ENCODE assay signal across 8 cellular contexts in genomic region chr12:112381421-112381897, GRCh38. TPM values are rescaled to one million over a fixed set of nuclear protein-coding genes. Genes with fewer than 3 reads are reported as not detected.
DNase-seq lines count a peak whose midpoint lies in the region; ATAC-seq and TF ChIP-seq lines count a peak whose summit lies in the region.

No MANE protein-coding gene starts in this region.

- ATAC-seq in activated T-cell treated with anti-CD3 and anti-CD28 coated beads, Interleukin-2, amount 50 U/mL, for 4 hours: peak; percentile 46 to 49

- no peaks in the 10 kb centered on the region for H3K36me3 Mint-ChIP-seq in activated T-cell treated with anti-CD3 and anti-CD28 coated beads, Interleukin-2, amount 50 U/mL, for 4 hours (ENCODE audit: insufficient read depth)

- peak overlapping the region; percentile 100 for H2AFZ ChIP-seq in GM23248
- H2AFZ ChIP-seq in fibroblast of lung (ENCODE audit: low read length): peak overlapping the region; percentile 59
- H2AFZ ChIP-seq in neuron (ENCODE audit: low read depth, low read length): peak overlapping the region; percentile 21

- peaks cover 25% of the 10 kb centered on the region for H3K4me1 Mint-ChIP-seq in activated T-cell treated with anti-CD3 and anti-CD28 coated beads, Interleukin-2, amount 50 U/mL, for 4 hours (ENCODE audit: low read depth)

- H3K27ac ChIP-seq in GM23248 (peak overlapping the region; percentile 26; the same call in 1 of the 2 replicates), KOPT-K1 (ENCODE audit: low read depth, low read length, poor library complexity, severe bottlenecking) (peak overlapping the region; percentile 76), fibroblast of lung (ENCODE audit: insufficient read depth, low read length) (peak overlapping the region; percentile 57)

- no peaks in the 10 kb centered on the region for H3K27me3 Mint-ChIP-seq in activated T-cell treated with anti-CD3 and anti-CD28 coated beads, Interleukin-2, amount 50 U/mL, for 4 hours (ENCODE audit: low read depth)

- in situ Hi-C loops in GM23248 (cut with MboI): loop anchor here (10.0 to 25.0 kb wide), 2 partner anchors 167 to 444 kb away; no protein-coding TSS in a partner anchor

- DNase-seq in GM23248 (peak; percentile 49), fibroblast of lung (ENCODE audit: low read depth in 2 of 2) (no peak), SK-N-DZ (ENCODE audit: low spot score) (no peak), SIG-M5 (lab: John Stamatoyannopoulos, UW) (no peak)
- DNase-seq in activated T-cell treated with anti-CD3 and anti-CD28 coated beads, Interleukin-2, amount 50 U/mL, for 4 hours: no peak

- peak overlapping the region; percentile 96 for H3K4me3 Mint-ChIP-seq in activated T-cell treated with anti-CD3 and anti-CD28 coated beads, Interleukin-2, amount 50 U/mL, for 4 hours

- H3K36me3 ChIP-seq in GM23248 (ENCODE audit: low read depth): no peaks in the 10 kb centered on the region
- no peaks in the 10 kb centered on the region for H3K36me3 ChIP-seq in KOPT-K1 (ENCODE audit: insufficient read depth, low read length)
- H3K36me3 ChIP-seq in fibroblast of lung (ENCODE audit: control insufficient read depth, insufficient read depth, low read length): no peaks in the 10 kb centered on the region
- H3K36me3 ChIP-seq in neuron (ENCODE audit: insufficient read depth, low read length): no peaks in the 10 kb centered on the region

- H3K4me2 ChIP-seq in GM23248 (ENCODE audit: unreplicated experiment) (peak overlapping the region; percentile 90), fibroblast of lung (ENCODE audit: extremely low read depth, insufficient read depth, low read length) (peak overlapping the region; percentile 96)

- 0 to 2% methylated on average over 7 to 30 of the region's 35 CpGs for WGBS in GM23248 (ENCODE audit: low coverage in 1 of 2, low lambda C conversion rate in 2 of 2, missing lambda C conversion rate in 2 of 2), 2 experiments

- no peaks in the 10 kb centered on the region; the same call in 1 of the 2 replicates for H3F3A ChIP-seq in GM23248 (ENCODE audit: insufficient read depth)

- peaks cover 54% of the 10 kb centered on the region for H3K79me2 ChIP-seq in GM23248 (ENCODE audit: insufficient read depth)
- peaks cover 37% of the 10 kb centered on the region for H3K79me2 ChIP-seq in fibroblast of lung (ENCODE audit: control insufficient read depth, insufficient read depth, low read length)

- no peaks in the 10 kb centered on the region for H3K9me3 Mint-ChIP-seq in activated T-cell treated with anti-CD3 and anti-CD28 coated beads, Interleukin-2, amount 50 U/mL, for 4 hours

- H3K9ac ChIP-seq in GM23248: peak overlapping the region; percentile 80
- peak overlapping the region; percentile 77 for H3K9ac ChIP-seq in fibroblast of lung (ENCODE audit: insufficient read depth, low read length)

- H3K9me3 ChIP-seq in GM23248 (ENCODE audit: low read depth): no peaks in the 10 kb centered on the region
- H3K9me3 ChIP-seq in KOPT-K1 (ENCODE audit: insufficient read depth, low read length, poor library complexity, severe bottlenecking): no peaks in the 10 kb centered on the region
- no peaks in the 10 kb centered on the region for H3K9me3 ChIP-seq in fibroblast of lung (ENCODE audit: control insufficient read depth, insufficient read depth, low read depth, low read length)
- H3K9me3 ChIP-seq in neuron (ENCODE audit: low read length): no peaks in the 10 kb centered on the region

- H3K27me3 ChIP-seq in GM23248 (replicated peaks; ENCODE audit: insufficient read depth): no peaks in the 10 kb centered on the region
- no peaks in the 10 kb centered on the region for H3K27me3 ChIP-seq in fibroblast of lung (ENCODE audit: control insufficient read depth, insufficient read depth, low read length)
- H3K27me3 ChIP-seq in neuron (ENCODE audit: insufficient read depth, low read length): no peaks in the 10 kb centered on the region

- H4K20me1 ChIP-seq in GM23248 (ENCODE audit: insufficient read depth) (no peaks in the 10 kb centered on the region), fibroblast of lung (ENCODE audit: control insufficient read depth, extremely low read depth, insufficient read depth, low read length) (no peaks in the 10 kb centered on the region)

- no peak for TF ChIP-seq CTCF in GM12875 (IDR thresholded peaks at IDR 0.05; ENCODE audit: borderline replicate concordance, insufficient read depth, low read depth, low read length)
- no peak for TF ChIP-seq CTCF in fibroblast of lung (conservative IDR thresholded peaks at IDR 0.05 in 1 of 2, IDR thresholded peaks at IDR 0.05 in 1 of 2; ENCODE audit: low read depth in 1 of 2, low read length in 2 of 2)

- H3K4me1 ChIP-seq in GM23248 (ENCODE audit: insufficient read depth): 0 out of 2 replicates have a peak, but pooled peaks cover 7% of the 10 kb centered on the region
- peaks cover 4% of the 10 kb centered on the region for H3K4me1 ChIP-seq in fibroblast of lung (ENCODE audit: control insufficient read depth, extremely low read depth, insufficient read depth, low read length)
- H3K4me1 ChIP-seq in neuron (ENCODE audit: insufficient read depth, low read length): peaks cover 8% of the 10 kb centered on the region

- no peaks in the 10 kb centered on the region for H3K9me2 ChIP-seq in GM23248 (ENCODE audit: insufficient read depth)

- H3K4me3 ChIP-seq in GM12875 (ENCODE audit: low read depth, low read length) (peak overlapping the region; percentile 90), GM23248 (peak overlapping the region; percentile 89), fibroblast of lung (replicated peaks in 1 of 4; ENCODE audit: control extremely low read depth in 1 of 4, insufficient read depth in 1 of 4, low read depth in 3 of 4, low read length in 4 of 4) (peak overlapping the region; percentile 75 to 84 (median 80)), neuron (ENCODE audit: low read length) (peak overlapping the region; percentile 65)

RNA-seq across cellular contexts. Expression of gene HECTD4, which starts 0.8 kb away (rescaled TPM):
- 7.5 and 13.9 TPM in 2 replicates for total RNA-seq in GM23248 (2014; rRNA removed; shearing (Covaris generic))
- polyA plus RNA-seq in GM23248 (2016; fragmentation: Nextera tagmentation; extraction: Ambion mirVana): 7.6 and 8.9 TPM in 2 replicates
- 10 to 100 TPM; 17.4 to 22.4 (median 19.0) TPM for total RNA-seq in activated T-cell treated with anti-CD3 and anti-CD28 coated beads, Interleukin-2, amount 50 U/mL, for 4 hours
- 16.9 and 31.7 TPM in 2 replicates for total RNA-seq in fibroblast of lung
- 5.1 and 5.5 TPM in 2 replicates for polyA plus RNA-seq in fibroblast of lung
- 8.7 and 9.1 TPM in 2 replicates for polyA plus RNA-seq in fibroblast of lung (2012)
- 17.0 and 26.6 TPM in 2 replicates for polyA minus RNA-seq in fibroblast of lung (ENCODE audit: low replicate concordance)
- 13.1 and 14.2 TPM in 2 replicates for polyA plus RNA-seq in SK-N-DZ (2014; cell fraction: cytosol; rRNA removed)
- 22.2 and 48.9 TPM in 2 replicates for polyA plus RNA-seq in SK-N-DZ (2014; cell fraction: nucleus; rRNA removed)

RNA-seq across cellular contexts. Expression of gene RPL6, which starts 27.9 kb away (rescaled TPM):
- total RNA-seq in GM23248 (2014; rRNA removed; shearing (Covaris generic)): 1,076 and 1,254 TPM in 2 replicates
- 372 and 391 TPM in 2 replicates for polyA plus RNA-seq in GM23248 (2016; fragmentation: Nextera tagmentation; extraction: Ambion mirVana)
- 1,000 to 10,000 TPM; 2,303 to 2,443 (median 2,407) TPM for total RNA-seq in activated T-cell treated with anti-CD3 and anti-CD28 coated beads, Interleukin-2, amount 50 U/mL, for 4 hours
- total RNA-seq in fibroblast of lung: 679 and 950 TPM in 2 replicates
- polyA plus RNA-seq in fibroblast of lung: 1,820 and 2,040 TPM in 2 replicates
- 1,772 and 1,799 TPM in 2 replicates for polyA plus RNA-seq in fibroblast of lung (2012)
- polyA minus RNA-seq in fibroblast of lung (ENCODE audit: low replicate concordance): 149 and 237 TPM in 2 replicates
- polyA plus RNA-seq in SK-N-DZ (2014; cell fraction: cytosol; rRNA removed): 3,314 and 3,586 TPM in 2 replicates
- 2,205 and 2,265 TPM in 2 replicates for polyA plus RNA-seq in SK-N-DZ (2014; cell fraction: nucleus; rRNA removed)

RNA-seq across cellular contexts. Expression of gene PTPN11, which starts 37.3 kb away (rescaled TPM):
- total RNA-seq in GM23248 (2014; rRNA removed; shearing (Covaris generic)): 71.5 and 89.5 TPM in 2 replicates
- polyA plus RNA-seq in GM23248 (2016; fragmentation: Nextera tagmentation; extraction: Ambion mirVana) (78.0 and 82.3 TPM in 2 replicates), fibroblast of lung (122 and 129 TPM in 2 replicates)
- total RNA-seq in activated T-cell treated with anti-CD3 and anti-CD28 coated beads, Interleukin-2, amount 50 U/mL, for 4 hours: 100 to 1,000 TPM; 181 to 200 (median 199) TPM
- 99.1 and 126 TPM in 2 replicates for total RNA-seq in fibroblast of lung
- polyA plus RNA-seq in fibroblast of lung (2012): 78.6 and 83.5 TPM in 2 replicates
- polyA minus RNA-seq in fibroblast of lung (ENCODE audit: low replicate concordance): 23.5 and 31.3 TPM in 2 replicates
- 48.0 and 54.3 TPM in 2 replicates for polyA plus RNA-seq in SK-N-DZ (2014; cell fraction: cytosol; rRNA removed)
- 26.6 and 30.2 TPM in 2 replicates for polyA plus RNA-seq in SK-N-DZ (2014; cell fraction: nucleus; rRNA removed)

Comparison
In these comparisons a context has a peak if more than half of its experiments do, and no peak if none do; other contexts are left out.
1. H2AFZ ChIP-seq: peak in every context shown above with its lines; median percentile 100 in GM23248; 59 in fibroblast of lung; 21 in neuron.
2. H3K27ac ChIP-seq: peak in every context shown above with its lines; median percentile 76 in KOPT-K1; 57 in fibroblast of lung; 26 in GM23248.